In the genomic region with DNA sequence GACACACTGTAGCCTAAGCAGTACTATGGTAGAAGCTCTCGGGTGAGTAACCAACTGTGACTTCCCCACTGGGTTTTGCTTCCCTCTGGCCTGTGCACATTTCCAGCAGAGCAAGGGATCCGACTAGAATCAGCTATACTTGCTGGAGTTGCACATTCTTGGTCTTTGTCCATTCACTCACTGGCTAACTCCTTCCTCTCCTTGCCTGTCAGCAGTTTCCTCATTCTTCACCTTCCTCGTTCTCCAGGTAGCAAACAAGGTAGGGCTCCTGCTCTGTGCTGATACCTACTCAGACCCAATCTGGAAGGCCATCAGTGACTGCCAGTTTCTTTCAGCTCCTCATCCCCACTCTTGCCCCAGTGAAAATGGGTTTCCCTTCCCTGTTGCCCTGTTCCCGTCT, we compare ENCODE assay signal across 19 cellular contexts.
"Had no signal": no experiment of that assay in that cellular context is flagged by ENCODE, and none has a peak within 500 bp of the region (broad histone marks: within the 10 kb centered on the region; RNA-seq: fewer than 3 reads in every experiment).

No MANE protein-coding gene starts in this region.

- H3K27me3 Mint-ChIP-seq: memory B cell; naive thymus-derived CD4-positive, alpha-beta T cell had no signal

- H3K4me3 ChIP-seq: dorsolateral prefrontal cortex, heart right ventricle, left ventricle myocardium inferior, lower lobe of right lung, right atrium auricular region, uterus had no signal

- H3K4me1 Mint-ChIP-seq: memory B cell; naive thymus-derived CD4-positive, alpha-beta T cell had no signal

- H3K4me3 Mint-ChIP-seq: memory B cell; naive thymus-derived CD4-positive, alpha-beta T cell had no signal

- H3K36me3 ChIP-seq: heart right ventricle, left ventricle myocardium inferior, lower lobe of right lung, neutrophil, right atrium auricular region, uterus had no signal

- H3K9me3 ChIP-seq: heart right ventricle, left ventricle myocardium inferior, lower lobe of right lung, neutrophil, right atrium auricular region, uterus had no signal

- H3K27ac ChIP-seq: dorsolateral prefrontal cortex, heart right ventricle, left ventricle myocardium inferior, lower lobe of right lung, neutrophil, right atrium auricular region, uterus had no signal

- H3K4me1 ChIP-seq: lower lobe of right lung, right atrium auricular region, uterus had no signal

- H3K27ac Mint-ChIP-seq: memory B cell; naive thymus-derived CD4-positive, alpha-beta T cell had no signal

- H3K27me3 ChIP-seq: dorsolateral prefrontal cortex, heart right ventricle, neutrophil, right atrium auricular region, uterus had no signal

- H3K36me3 Mint-ChIP-seq: memory B cell; naive thymus-derived CD4-positive, alpha-beta T cell had no signal

- ATAC-seq: naive thymus-derived CD4-positive, alpha-beta T cell had no signal

- DNase-seq: cortex of kidney; dorsolateral prefrontal cortex; effector CD8-positive, alpha-beta T cell; heart right ventricle; hypothalamus; kidney glomerular epithelial cell; left ventricle myocardium inferior; lower lobe of right lung; midbrain; naive thymus-derived CD4-positive, alpha-beta T cell; posterior cingulate gyrus; small intestine; stimulated activated CD4-positive, alpha-beta T cell treated with anti-CD3 and anti-CD28 coated beads, Interleukin-12 subunit alpha, Interleukin-12 subunit beta, amount 100 ng/mL, for 4 hours; stimulated activated naive CD4-positive, alpha-beta T cell treated with Interleukin-2 at 50 U/mL for 16 hours; trophoblast cell; uterus had no signal
